ENCODE assay signal across 8 cellular contexts in genomic region chr9:127567898-127568617, GRCh38. TPM values are rescaled to one million over a fixed set of nuclear protein-coding genes. Genes with fewer than 3 reads are reported as not detected.
DNase-seq lines count a peak whose midpoint lies in the region; ATAC-seq and TF ChIP-seq lines count a peak whose summit lies in the region.

No MANE protein-coding gene starts in this region.

- ATAC-seq in activated naive CD4-positive, alpha-beta T cell treated with anti-CD3 and anti-CD28 coated beads, Interleukin-2, amount 50 U/mL, for 72 hours, result no peak
- no peak for ATAC-seq in activated CD8-positive, alpha-beta T cell treated with anti-CD3 and anti-CD28 coated beads, Interleukin-2, amount 10 ng/mL, durations not matched to agents 7 days and 5 days
- ATAC-seq in sciatic nerve (peak; percentile 14), HG02870 (IDR thresholded peaks at IDR 0.05; ENCODE audit: unreplicated experiment) (no peak)

- no peaks in the 10 kb centered on the region for H3K27me3 Mint-ChIP-seq in activated naive CD4-positive, alpha-beta T cell treated with anti-CD3 and anti-CD28 coated beads for 36 hours (ENCODE audit: low read depth)
- no peaks in the 10 kb centered on the region for H3K27me3 Mint-ChIP-seq in activated CD8-positive, alpha-beta T cell treated with anti-CD3 and anti-CD28 coated beads, Interleukin-2, amount 10 ng/mL, durations not matched to agents 7 days and 5 days (ENCODE audit: low read depth)

- H3K27me3 ChIP-seq in left ventricle myocardium inferior (ENCODE audit: low read depth), result no peaks in the 10 kb centered on the region

- peak overlapping the region; percentile 94 for H3K4me3 ChIP-seq in left ventricle myocardium inferior

- H3K4me1 ChIP-seq in left ventricle myocardium inferior, result peaks cover 56% of the 10 kb centered on the region

- H3K4me1 Mint-ChIP-seq in activated naive CD4-positive, alpha-beta T cell treated with anti-CD3 and anti-CD28 coated beads for 36 hours (ENCODE audit: low read depth), result peaks cover 18% of the 10 kb centered on the region
- peaks cover 65% of the 10 kb centered on the region for H3K4me1 Mint-ChIP-seq in activated CD8-positive, alpha-beta T cell treated with anti-CD3 and anti-CD28 coated beads, Interleukin-2, amount 10 ng/mL, durations not matched to agents 7 days and 5 days (ENCODE audit: low read depth)

- CTCF ChIA-PET in activated naive CD4-positive, alpha-beta T cell treated with anti-CD3 and anti-CD28 coated beads for 36 hours (lab: Charles Lee), result interaction anchor here (0.9 to 1.6 kb wide), 3 partner anchors 10 to 154 kb away, joined by 3 to 5 read pairs (median 4); no protein-coding TSS in a partner anchor
- CTCF ChIA-PET in activated CD8-positive, alpha-beta T cell treated with anti-CD3 and anti-CD28 coated beads, Interleukin-2, amount 10 ng/mL, durations not matched to agents 7 days and 5 days (lab: Charles Lee), result interaction anchor here (0.8 to 1.3 kb wide), 4 partner anchors 9 to 167 kb away, joined by 3 to 4 read pairs (median 3); partner anchors contain the start of gene TOR2A

- H3K4me3 Mint-ChIP-seq in activated naive CD4-positive, alpha-beta T cell treated with anti-CD3 and anti-CD28 coated beads for 36 hours, result peak overlapping the region; percentile 52
- peak overlapping the region; percentile 80 for H3K4me3 Mint-ChIP-seq in activated CD8-positive, alpha-beta T cell treated with anti-CD3 and anti-CD28 coated beads, Interleukin-2, amount 10 ng/mL, durations not matched to agents 7 days and 5 days

- DNase-seq in activated naive CD4-positive, alpha-beta T cell treated with anti-CD3 and anti-CD28 coated beads for 36 hours, result no peak
- no peak for DNase-seq in activated naive CD4-positive, alpha-beta T cell treated with anti-CD3 and anti-CD28 coated beads, Interleukin-2, amount 50 U/mL, for 72 hours (ENCODE audit: low spot score in 2 of 2)
- DNase-seq in activated CD8-positive, alpha-beta T cell treated with anti-CD3 and anti-CD28 coated beads, Interleukin-2, amount 10 ng/mL, durations not matched to agents 7 days and 5 days, result no peak
- DNase-seq in left ventricle myocardium inferior, result no peak
- DNase-seq in sciatic nerve (ENCODE audit: low spot score), result peak; percentile 73
- DNase-seq in NCI-H2081 (lab: John Stamatoyannopoulos, UW), result no peak
- no peak for DNase-seq in posterior vena cava (ENCODE audit: low spot score)

- H3K27ac ChIP-seq in left ventricle myocardium inferior (replicated peaks), result peak overlapping the region; percentile 95

- intact Hi-C loops in activated naive CD4-positive, alpha-beta T cell treated with anti-CD3 and anti-CD28 coated beads for 36 hours (cut with micrococcal nuclease), result loop anchor here (2.0 kb wide), 1 partner anchor 45 kb away; the partner anchor contains the start of gene STXBP1
- intact Hi-C loops in left ventricle myocardium inferior (cut with micrococcal nuclease), result no loop called here
- intact Hi-C loops in sciatic nerve (cut with DNase I), result no loop called here
- intact Hi-C loops in posterior vena cava (cut with DNase I), result loop anchor here in 1 of 2 donors (5.0 kb wide), 1 partner anchor 61 kb away; no protein-coding TSS in a partner anchor

- no peak for TF ChIP-seq CTCF in left ventricle myocardium inferior (IDR thresholded peaks at IDR 0.05; ENCODE audit: borderline replicate concordance)

- H3K36me3 Mint-ChIP-seq in activated naive CD4-positive, alpha-beta T cell treated with anti-CD3 and anti-CD28 coated beads for 36 hours (ENCODE audit: low read depth), result no peaks in the 10 kb centered on the region
- H3K36me3 Mint-ChIP-seq in activated naive CD4-positive, alpha-beta T cell treated with anti-CD3 and anti-CD28 coated beads, Interleukin-2, amount 50 U/mL, for 72 hours, result no peaks in the 10 kb centered on the region
- peaks cover 32% of the 10 kb centered on the region for H3K36me3 Mint-ChIP-seq in activated CD8-positive, alpha-beta T cell treated with anti-CD3 and anti-CD28 coated beads, Interleukin-2, amount 10 ng/mL, durations not matched to agents 7 days and 5 days (ENCODE audit: low read depth)

- POLR2A ChIA-PET in activated CD8-positive, alpha-beta T cell treated with anti-CD3 and anti-CD28 coated beads, Interleukin-2, amount 10 ng/mL, durations not matched to agents 7 days and 5 days (lab: Charles Lee), result interaction anchor here (0.9 to 1.8 kb wide), 2 partner anchors 9 to 11 kb away, joined by 3 to 8 read pairs; no protein-coding TSS in a partner anchor

- H3K36me3 ChIP-seq in left ventricle myocardium inferior, result peaks cover 6% of the 10 kb centered on the region

- H3K9me3 Mint-ChIP-seq in activated naive CD4-positive, alpha-beta T cell treated with anti-CD3 and anti-CD28 coated beads for 36 hours, result no peaks in the 10 kb centered on the region
- H3K9me3 Mint-ChIP-seq in activated naive CD4-positive, alpha-beta T cell treated with anti-CD3 and anti-CD28 coated beads, Interleukin-2, amount 50 U/mL, for 72 hours, result no peaks in the 10 kb centered on the region
- H3K9me3 Mint-ChIP-seq in activated CD8-positive, alpha-beta T cell treated with anti-CD3 and anti-CD28 coated beads, Interleukin-2, amount 10 ng/mL, durations not matched to agents 7 days and 5 days (ENCODE audit: insufficient read depth), result no peaks in the 10 kb centered on the region

- no peak overlapping the region for H3K27ac Mint-ChIP-seq in activated naive CD4-positive, alpha-beta T cell treated with anti-CD3 and anti-CD28 coated beads for 36 hours
- no peak overlapping the region for H3K27ac Mint-ChIP-seq in activated naive CD4-positive, alpha-beta T cell treated with anti-CD3 and anti-CD28 coated beads, Interleukin-2, amount 50 U/mL, for 72 hours
- peak overlapping the region; percentile 23 for H3K27ac Mint-ChIP-seq in activated CD8-positive, alpha-beta T cell treated with anti-CD3 and anti-CD28 coated beads, Interleukin-2, amount 10 ng/mL, durations not matched to agents 7 days and 5 days

- no peaks in the 10 kb centered on the region for H3K9me3 ChIP-seq in left ventricle myocardium inferior (replicated peaks)

RNA-seq across cellular contexts. Expression of gene STXBP1, which starts 44.0 kb away (rescaled TPM):
- total RNA-seq in activated naive CD4-positive, alpha-beta T cell treated with anti-CD3 and anti-CD28 coated beads for 36 hours, result 10 to 100 TPM; 17.4 to 17.8 TPM
- total RNA-seq in activated naive CD4-positive, alpha-beta T cell treated with anti-CD3 and anti-CD28 coated beads, Interleukin-2, amount 50 U/mL, for 72 hours, result 10 to 100 TPM; 11.4 to 28.0 TPM
- 10 to 100 TPM; 24.2 to 25.3 TPM for total RNA-seq in activated CD8-positive, alpha-beta T cell treated with anti-CD3 and anti-CD28 coated beads, Interleukin-2, amount 10 ng/mL, durations not matched to agents 7 days and 5 days
- total RNA-seq in left ventricle myocardium inferior (36.9 TPM), sciatic nerve (113 TPM), posterior vena cava (10 to 100 TPM; 69.4 to 80.3 TPM)
